In genomic region chr1:7375329-7375728, GRCh38 we compare ENCODE assay signal across 27 cellular contexts.
A peak's percentile ranks its signal among the peaks of the same experiment; 100 is the strongest.
DNase-seq lines count a peak whose midpoint lies in the region; ATAC-seq and TF ChIP-seq lines count a peak whose summit lies in the region.
"Had no signal": no experiment of that assay in that cellular context is flagged by ENCODE, and none has a peak within 500 bp of the region (broad histone marks: within the 10 kb centered on the region; RNA-seq: fewer than 3 reads in every experiment).

No MANE protein-coding gene starts in this region.

- H2BK12ac ChIP-seq in mesenchymal stem cell (ENCODE audit: low read length in 2 of 2): no peak overlapping the region

- no peak overlapping the region for H3K9ac ChIP-seq in mesenchymal stem cell (ENCODE audit: low read length)
- H3K9ac ChIP-seq: GM23248, parathyroid adenoma had no signal

- H4K8ac ChIP-seq in mesenchymal stem cell (ENCODE audit: low read length): no peak overlapping the region

- H3K27me3 ChIP-seq in upper lobe of right lung (no peaks in the 10 kb centered on the region), mesenchymal stem cell (ENCODE audit: control insufficient read depth in 1 of 2, insufficient read depth in 1 of 2, low read length in 2 of 2) (peaks cover 0 to 19% of the 10 kb centered on the region in 2 experiments)
- H3K27me3 ChIP-seq: BE2C, Peyer's patch had no signal

- no peak overlapping the region for H2BK15ac ChIP-seq in mesenchymal stem cell (ENCODE audit: low read depth, poor library complexity, severe bottlenecking)

- no peak overlapping the region for H2AFZ ChIP-seq in mesenchymal stem cell (ENCODE audit: low read depth, low read length)
- H2AFZ ChIP-seq: GM23248, parathyroid adenoma had no signal

- no peaks in the 10 kb centered on the region for H3K79me1 ChIP-seq in mesenchymal stem cell (replicated peaks; ENCODE audit: low read length, poor library complexity, severe bottlenecking)

- DNase-seq in NCI-H345 (lab: John Stamatoyannopoulos, UW) (peak; percentile 30), NCI-H345 treated with DMSO at 0.1 percent for 48 hours (lab: John Stamatoyannopoulos, UW; ENCODE audit: unreplicated experiment) (no peak), NCI-H748 (lab: John Stamatoyannopoulos, UW; ENCODE audit: unreplicated experiment) (peak; percentile 81), islet precursor cell (peak; percentile 37), upper lobe of right lung (peak; percentile 23), mesenchymal stem cell (no peak)
- DNase-seq: ACHN; activated CD4-positive, alpha-beta T cell treated with anti-CD3 and anti-CD28 coated beads for 36 hours; activated CD8-positive, alpha-beta T cell treated with anti-CD3 and anti-CD28 coated beads for 36 hours; BE2C; CD8-positive, alpha-beta memory T cell; effector CD4-positive, alpha-beta T cell; GM23248; hippocampal formation; left cardiac atrium; MV-4-11; NCI-H1694 treated with DMSO at 0.1 percent for 48 hours; NCI-H226; NCI-H82; retina; stimulated activated naive CD8-positive, alpha-beta T cell treated with anti-CD3 and anti-CD28 coated beads, Interleukin-15, Interleukin-2, amounts not matched to agents 100 U/mL and 50 U/mL, for 24 hours had no signal

- H2BK5ac ChIP-seq in mesenchymal stem cell (ENCODE audit: low read depth, low read length, poor library complexity, severe bottlenecking): no peak overlapping the region

- H3K23ac ChIP-seq in mesenchymal stem cell (ENCODE audit: low read length in 2 of 2): no peak overlapping the region

- no peak for TF ChIP-seq CTCF in upper lobe of right lung (IDR thresholded peaks at IDR 0.05)

- H3K4me3 ChIP-seq in upper lobe of right lung (no peak overlapping the region), mesenchymal stem cell (ENCODE audit: insufficient read depth in 1 of 2, low read depth in 1 of 2, low read length in 2 of 2) (no peak overlapping the region)
- H3K4me3 ChIP-seq: GM23248, Peyer's patch, skin epidermis, thoracic aorta had no signal

- no peak overlapping the region for H3K4ac ChIP-seq in mesenchymal stem cell (ENCODE audit: low read depth in 1 of 2, low read length in 2 of 2)

- H3K9me3 ChIP-seq in upper lobe of right lung: no peaks in the 10 kb centered on the region
- no peaks in the 10 kb centered on the region for H3K9me3 ChIP-seq in mesenchymal stem cell (ENCODE audit: control insufficient read depth, low read length)
- H3K9me3 ChIP-seq: BE2C, Peyer's patch, thoracic aorta had no signal

- H3K4me2 ChIP-seq in mesenchymal stem cell (ENCODE audit: low read length, poor library complexity, severe bottlenecking): no peak overlapping the region

- no peak overlapping the region for H3K14ac ChIP-seq in mesenchymal stem cell (ENCODE audit: low read length in 2 of 2)

- H2BK120ac ChIP-seq in mesenchymal stem cell (ENCODE audit: low read depth, low read length): no peak overlapping the region

- no peak for ATAC-seq in upper lobe of right lung
- ATAC-seq in GM18907 (IDR thresholded peaks at IDR 0.05; ENCODE audit: unreplicated experiment): no peak
- ATAC-seq: activated CD4-positive, alpha-beta T cell treated with anti-CD3 and anti-CD28 coated beads for 36 hours; activated CD8-positive, alpha-beta T cell treated with anti-CD3 and anti-CD28 coated beads for 36 hours; left cardiac atrium; stimulated activated naive CD8-positive, alpha-beta T cell treated with anti-CD3 and anti-CD28 coated beads, Interleukin-15, Interleukin-2, amounts not matched to agents 100 U/mL and 50 U/mL, for 24 hours had no signal

- no peaks in the 10 kb centered on the region for H3K36me3 ChIP-seq in upper lobe of right lung
- no peaks in the 10 kb centered on the region for H3K36me3 ChIP-seq in mesenchymal stem cell (ENCODE audit: control insufficient read depth in 1 of 2, insufficient read depth in 2 of 2, low read depth in 1 of 2, low read length in 2 of 2)
- H3K36me3 ChIP-seq: BE2C, Peyer's patch, thoracic aorta had no signal

- intact Hi-C loops in upper lobe of right lung (cut with DNase I): no loop called here

- H3K27ac ChIP-seq in upper lobe of right lung (no peak overlapping the region), mesenchymal stem cell (ENCODE audit: low read length, poor library complexity, severe bottlenecking) (no peak overlapping the region)
- H3K27ac ChIP-seq: GM23248, parathyroid adenoma, Peyer's patch, skin epidermis, thoracic aorta, VCaP had no signal

- 97% methylated on average over 6 of the region's 7 CpGs for WGBS in mesenchymal stem cell

- H2AK5ac ChIP-seq in mesenchymal stem cell (ENCODE audit: low read length, severe bottlenecking): no peak overlapping the region

- no peak overlapping the region for H4K91ac ChIP-seq in mesenchymal stem cell (ENCODE audit: low read length)

- H3K18ac ChIP-seq in mesenchymal stem cell (ENCODE audit: low read depth in 1 of 2, low read length in 2 of 2): no peak overlapping the region

- H3K4me1 ChIP-seq in upper lobe of right lung (no peaks in the 10 kb centered on the region), mesenchymal stem cell (ENCODE audit: control insufficient read depth, insufficient read depth, low read depth, low read length) (peaks cover 7% of the 10 kb centered on the region)
- H3K4me1 ChIP-seq: Peyer's patch had no signal

Comparison
In these comparisons a context has a peak if more than half of its experiments do, and no peak if none do; other contexts are left out.
1. DNase-seq: peak in NCI-H345 (single experiment), NCI-H748 (single experiment), islet precursor cell (single experiment) and upper lobe of right lung (single experiment); none in NCI-H345 treated with DMSO at 0.1 percent for 48 hours (single experiment) and mesenchymal stem cell (single experiment).